ENCODE assay signal across 16 cellular contexts in the genomic region with DNA sequence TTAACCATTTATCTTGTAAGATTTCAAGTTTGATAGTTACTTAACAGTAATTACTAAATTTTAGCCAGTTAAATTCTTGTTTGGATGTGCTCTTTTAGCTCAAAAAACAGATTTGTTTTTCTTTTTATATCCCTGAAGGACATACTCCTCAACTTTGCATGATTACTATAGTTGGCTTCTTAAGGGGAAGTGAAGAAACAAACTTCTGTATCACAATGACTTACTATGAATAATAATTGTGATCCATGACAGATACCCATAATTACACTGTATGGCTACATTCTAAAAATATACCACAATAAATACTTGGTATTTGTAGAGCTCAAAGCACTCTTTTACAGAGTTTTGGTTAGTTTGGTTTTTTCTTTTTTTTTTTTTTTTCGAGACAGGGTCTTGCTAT. TPM values are rescaled to one million over a fixed set of nuclear protein-coding genes. Genes with fewer than 3 reads are reported as not detected.
DNase-seq lines count a peak whose midpoint lies in the region; ATAC-seq and TF ChIP-seq lines count a peak whose summit lies in the region.
"Had no signal": no experiment of that assay in that cellular context is flagged by ENCODE, and none has a peak within 500 bp of the region (broad histone marks: within the 10 kb centered on the region; RNA-seq: fewer than 3 reads in every experiment).

No MANE protein-coding gene starts in this region.

- POLR2A ChIA-PET in A673 (lab: Charles Lee; ENCODE audit: low non-redundant PET) = no interaction called here

- no peak overlapping the region for H3K4me3 ChIP-seq in A673 (ENCODE audit: low read depth, low read length, poor library complexity, severe bottlenecking)
- no peak overlapping the region for H3K4me3 ChIP-seq in psoas muscle
- H3K4me3 ChIP-seq: PC-9, tibial artery had no signal

- H3K27ac Mint-ChIP-seq in activated naive CD8-positive, alpha-beta T cell treated with anti-CD3 and anti-CD28 coated beads, Interleukin-2, amount 50 U/mL, for 24 hours = peak overlapping the region; percentile 39

- intact Hi-C loops in A673 (cut with micrococcal nuclease; ENCODE audit: unreplicated experiment) (no loop called here), psoas muscle (cut with DNase I) (no loop called here)

- peaks cover 4% of the 10 kb centered on the region for H3K4me1 Mint-ChIP-seq in activated naive CD8-positive, alpha-beta T cell treated with anti-CD3 and anti-CD28 coated beads, Interleukin-2, amount 50 U/mL, for 24 hours

- no peaks in the 10 kb centered on the region for H3K27me3 Mint-ChIP-seq in activated naive CD8-positive, alpha-beta T cell treated with anti-CD3 and anti-CD28 coated beads, Interleukin-2, amount 50 U/mL, for 24 hours
- H3K27me3 Mint-ChIP-seq: progenitor cell of endocrine pancreas had no signal

- CTCF ChIA-PET in A673 (lab: Charles Lee) = no interaction called here

- no peaks in the 10 kb centered on the region for H3K4me1 ChIP-seq in A673 (ENCODE audit: insufficient read depth, low read length, poor library complexity, severe bottlenecking)
- no peaks in the 10 kb centered on the region for H3K4me1 ChIP-seq in psoas muscle

- H3K4me3 Mint-ChIP-seq in activated naive CD8-positive, alpha-beta T cell treated with anti-CD3 and anti-CD28 coated beads, Interleukin-2, amount 50 U/mL, for 24 hours = no peak overlapping the region

- 83 to 98% (median 88%) methylated on average over 1 of the region's 1 CpG for WGBS in psoas muscle, 3 donors

- H3K36me3 ChIP-seq in A673 (ENCODE audit: insufficient read depth, low read length, poor library complexity, severe bottlenecking) (peaks cover 46% of the 10 kb centered on the region), psoas muscle (ENCODE audit: insufficient read depth in 1 of 2, low read depth in 1 of 2) (peaks cover 3 to 95% of the 10 kb centered on the region in 2 donors)

- H3K36me3 Mint-ChIP-seq in activated naive CD8-positive, alpha-beta T cell treated with anti-CD3 and anti-CD28 coated beads, Interleukin-2, amount 50 U/mL, for 24 hours (ENCODE audit: low read depth) = peaks cover 35% of the 10 kb centered on the region

- no peaks in the 10 kb centered on the region for H3K27me3 ChIP-seq in A673 (replicated peaks; ENCODE audit: insufficient read depth, low read depth, low read length, poor library complexity)
- H3K27me3 ChIP-seq in psoas muscle (ENCODE audit: insufficient read depth in 3 of 3, low read length in 2 of 3) = no peaks in the 10 kb centered on the region
- H3K27me3 ChIP-seq: tibial artery had no signal

- H3K27ac ChIP-seq in A673 (ENCODE audit: low read depth, low read length, poor library complexity, severe bottlenecking) = peak overlapping the region; percentile 29
- H3K27ac ChIP-seq in psoas muscle = no peak overlapping the region
- H3K27ac ChIP-seq: PC-9, tibial artery had no signal

- no peaks in the 10 kb centered on the region for H3K9me3 Mint-ChIP-seq in activated naive CD8-positive, alpha-beta T cell treated with anti-CD3 and anti-CD28 coated beads, Interleukin-2, amount 50 U/mL, for 24 hours

- H3K9me3 ChIP-seq in A673 (ENCODE audit: low read depth, low read length, poor library complexity, severe bottlenecking) (no peaks in the 10 kb centered on the region), psoas muscle (no peaks in the 10 kb centered on the region)
- H3K9me3 ChIP-seq: tibial artery had no signal

- ATAC-seq in GM18858 (IDR thresholded peaks at IDR 0.05; ENCODE audit: unreplicated experiment) = peak; percentile 59
- ATAC-seq in HG02973 (IDR thresholded peaks at IDR 0.05; ENCODE audit: unreplicated experiment) = peak; percentile 75
- no peak for ATAC-seq in activated naive CD8-positive, alpha-beta T cell treated with anti-CD3 and anti-CD28 coated beads, Interleukin-2, amount 50 U/mL, for 24 hours
- ATAC-seq in psoas muscle = no peak

- BruUV-seq in A673 (replicated peaks; lab: Mats Ljungman, UMichigan) = no TSS peak

- DNase-seq in A673 (ENCODE audit: low spot score) = no peak
- no peak for DNase-seq in activated naive CD8-positive, alpha-beta T cell treated with anti-CD3 and anti-CD28 coated beads, Interleukin-2, amount 50 U/mL, for 24 hours
- DNase-seq in activated CD4-positive, CD25-positive, alpha-beta regulatory T cell treated with anti-CD3 and anti-CD28 coated beads, Interleukin-2, amount 50 U/mL, for 72 hours = no peak
- DNase-seq in kidney tubule cell (ENCODE audit: low spot score) = no peak
- no peak for DNase-seq in NCI-H524 (lab: John Stamatoyannopoulos, UW)
- no peak for DNase-seq in psoas muscle
- DNase-seq: activated CD8-positive, alpha-beta memory T cell treated with anti-CD3 and anti-CD28 coated beads, Interleukin-2, amount 50 U/mL, for 48 hours; cerebellar nuclear complex; glutamatergic neuron; NCI-H1092; NCI-H226; PC-9; tibial artery had no signal

- TF ChIP-seq CTCF in A673 (conservative IDR thresholded peaks at IDR 0.05; ENCODE audit: low read depth, low read length) (no peak), psoas muscle (IDR thresholded peaks at IDR 0.05) (no peak)

RNA-seq across cellular contexts. Expression of a gene that starts 55.8 kb away (rescaled TPM):
- 79.7 and 80.5 TPM in 2 replicates for total RNA-seq in A673 (2021)
- 10 to 100 TPM; 59.1 to 86.3 (median 69.8) TPM for total RNA-seq in psoas muscle
- 10 to 100 TPM; 44.1 to 92.6 (median 49.0) TPM for polyA plus RNA-seq in psoas muscle

Comparison
In these comparisons a context has a peak if more than half of its experiments do, and no peak if none do; other contexts are left out.
1. ATAC-seq: peak in GM18858 (single experiment) and HG02973 (single experiment); none in activated naive CD8-positive, alpha-beta T cell treated with anti-CD3 and anti-CD28 coated beads, Interleukin-2, amount 50 U/mL, for 24 hours (single experiment) and psoas muscle (0 of 4).